ENCODE assay signal across 17 cellular contexts in genomic region chr2:10410716-10411437, GRCh38. TPM values are rescaled to one million over a fixed set of nuclear protein-coding genes. Genes with fewer than 3 reads are reported as not detected.
DNase-seq lines count a peak whose midpoint lies in the region; ATAC-seq, FAIRE-seq and TF ChIP-seq lines count a peak whose summit lies in the region.
"Had no signal": no experiment of that assay in that cellular context is flagged by ENCODE, and none has a peak within 500 bp of the region (broad histone marks: within the 10 kb centered on the region; RNA-seq: fewer than 3 reads in every experiment).

No MANE protein-coding gene starts in this region.

- H3K4me2 ChIP-seq in neural cell (ENCODE audit: low read length), result peak overlapping the region; percentile 28

- H3K36me3 Mint-ChIP-seq in activated T-helper 1 cell treated with anti-CD3 and anti-CD28 coated beads, Interleukin-12 subunit alpha, Interleukin-12 subunit beta, Interleukin-2, Interleukin-4 antibody, amounts not matched to agents 30 ng/mL and 10 ng/mL and 1 ng/mL, durations not matched to agents 14 hours and 24 hours and 36 hours (ENCODE audit: low read depth), result peaks cover 7% of the 10 kb centered on the region

- H3K36me3 ChIP-seq in neural cell (ENCODE audit: insufficient read depth, low read length), result no peaks in the 10 kb centered on the region
- H3K36me3 ChIP-seq in small intestine (ENCODE audit: control insufficient read depth in 2 of 2, insufficient read depth in 2 of 2, low read length in 2 of 2), result no peaks in the 10 kb centered on the region
- no peaks in the 10 kb centered on the region for H3K36me3 ChIP-seq in breast epithelium
- H3K36me3 ChIP-seq: right lobe of liver, transverse colon had no signal

- TF ChIP-seq CTCF in neural cell (IDR thresholded peaks at IDR 0.05; ENCODE audit: poor library complexity, severe bottlenecking), result no peak
- no peak for TF ChIP-seq CTCF in breast epithelium (IDR thresholded peaks at IDR 0.05)

- H3K27me3 ChIP-seq in neural cell (ENCODE audit: insufficient read depth, low read depth, low read length) (no peaks in the 10 kb centered on the region), small intestine (ENCODE audit: control insufficient read depth in 2 of 2, insufficient read depth in 2 of 2, low read length in 2 of 2) (no peaks in the 10 kb centered on the region), breast epithelium (no peaks in the 10 kb centered on the region)
- H3K27me3 ChIP-seq: right lobe of liver, transverse colon had no signal

- H2AFZ ChIP-seq in neural cell (ENCODE audit: low read depth, low read length), result no peak overlapping the region

- peak overlapping the region; percentile 53 for H3K9ac ChIP-seq in neural cell (ENCODE audit: low read length)

- peak overlapping the region; percentile 40 for H3K27ac Mint-ChIP-seq in activated T-helper 1 cell treated with anti-CD3 and anti-CD28 coated beads, Interleukin-12 subunit alpha, Interleukin-12 subunit beta, Interleukin-2, Interleukin-4 antibody, amounts not matched to agents 30 ng/mL and 10 ng/mL and 1 ng/mL, durations not matched to agents 14 hours and 24 hours and 36 hours
- H3K27ac Mint-ChIP-seq: activated CD8-positive, alpha-beta T cell treated with anti-CD3 and anti-CD28 coated beads for 36 hours; activated T-helper 2 cell treated with anti-CD3 and anti-CD28 coated beads, Interferon-gamma antibody, Interleukin-2, Interleukin-4, amounts not matched to agents 10 μg/mL and 5 μg/mL and 100 μg/mL, durations not matched to agents 14 hours and 24 hours and 36 hours had no signal

- H3F3A ChIP-seq in neural cell (ENCODE audit: insufficient read depth, low read length, poor library complexity, severe bottlenecking), result no peaks in the 10 kb centered on the region

- H3K9me3 Mint-ChIP-seq in activated T-helper 1 cell treated with anti-CD3 and anti-CD28 coated beads, Interleukin-12 subunit alpha, Interleukin-12 subunit beta, Interleukin-2, Interleukin-4 antibody, amounts not matched to agents 30 ng/mL and 10 ng/mL and 1 ng/mL, durations not matched to agents 14 hours and 24 hours and 36 hours, result no peaks in the 10 kb centered on the region
- H3K9me3 Mint-ChIP-seq: activated CD8-positive, alpha-beta T cell treated with anti-CD3 and anti-CD28 coated beads for 36 hours; activated T-helper 2 cell treated with anti-CD3 and anti-CD28 coated beads, Interferon-gamma antibody, Interleukin-2, Interleukin-4, amounts not matched to agents 10 μg/mL and 5 μg/mL and 100 μg/mL, durations not matched to agents 14 hours and 24 hours and 36 hours; immature natural killer cell had no signal

- FAIRE-seq in small intestine (lab: Jason Lieb, UNC), result no peak

- H3K27me3 Mint-ChIP-seq in activated T-helper 1 cell treated with anti-CD3 and anti-CD28 coated beads, Interleukin-12 subunit alpha, Interleukin-12 subunit beta, Interleukin-2, Interleukin-4 antibody, amounts not matched to agents 30 ng/mL and 10 ng/mL and 1 ng/mL, durations not matched to agents 14 hours and 24 hours and 36 hours (ENCODE audit: insufficient read depth), result no peaks in the 10 kb centered on the region
- H3K27me3 Mint-ChIP-seq: activated CD8-positive, alpha-beta T cell treated with anti-CD3 and anti-CD28 coated beads for 36 hours had no signal

- ATAC-seq in GM18511 (IDR thresholded peaks at IDR 0.05; ENCODE audit: unreplicated experiment), result peak; percentile 2
- ATAC-seq: activated CD8-positive, alpha-beta T cell treated with anti-CD3 and anti-CD28 coated beads for 36 hours; right lobe of liver had no signal

- no peaks in the 10 kb centered on the region for H3K9me2 ChIP-seq in neural cell (ENCODE audit: insufficient read depth, low read length)

- TF ChIP-seq EP300 in Ishikawa (IDR thresholded peaks at IDR 0.05; ENCODE audit: borderline replicate concordance) (no peak), neural cell (conservative IDR thresholded peaks at IDR 0.05; ENCODE audit: poor library complexity, severe bottlenecking) (no peak)

- H3K9me3 ChIP-seq in neural cell (ENCODE audit: low read length) (no peaks in the 10 kb centered on the region), small intestine (ENCODE audit: control insufficient read depth, low read depth) (no peaks in the 10 kb centered on the region), breast epithelium (no peaks in the 10 kb centered on the region)
- H3K9me3 ChIP-seq: right lobe of liver, transverse colon had no signal

- intact Hi-C loops in activated T-helper 1 cell treated with anti-CD3 and anti-CD28 coated beads, Interleukin-12 subunit alpha, Interleukin-12 subunit beta, Interleukin-2, Interleukin-4 antibody, amounts not matched to agents 30 ng/mL and 10 ng/mL and 1 ng/mL, durations not matched to agents 14 hours and 24 hours and 36 hours (cut with micrococcal nuclease), result no loop called here
- intact Hi-C loops in breast epithelium (cut with DNase I; ENCODE audit: low total_unique reads), result no loop called here

- peaks cover 52% of the 10 kb centered on the region for H3K4me1 Mint-ChIP-seq in activated T-helper 1 cell treated with anti-CD3 and anti-CD28 coated beads, Interleukin-12 subunit alpha, Interleukin-12 subunit beta, Interleukin-2, Interleukin-4 antibody, amounts not matched to agents 30 ng/mL and 10 ng/mL and 1 ng/mL, durations not matched to agents 14 hours and 24 hours and 36 hours (ENCODE audit: low read depth)

- no peak for TF ChIP-seq POLR2A in breast epithelium (IDR thresholded peaks at IDR 0.05)

- no peaks in the 10 kb centered on the region for H3K79me2 ChIP-seq in neural cell (replicated peaks; ENCODE audit: insufficient read depth, low read length)

- no peak for DNase-seq in activated T-helper 1 cell treated with anti-CD3 and anti-CD28 coated beads, Interleukin-12 subunit alpha, Interleukin-12 subunit beta, Interleukin-2, Interleukin-4 antibody, amounts not matched to agents 30 ng/mL and 10 ng/mL and 1 ng/mL, durations not matched to agents 14 hours and 24 hours and 36 hours (ENCODE audit: low spot score)
- DNase-seq in DMS53 treated with DMSO at 0.1 percent for 48 hours (lab: John Stamatoyannopoulos, UW; ENCODE audit: unreplicated experiment) (no peak), small intestine (no peak), breast epithelium (ENCODE audit: low spot score in 2 of 2) (no peak), superior temporal gyrus (ENCODE audit: extremely low spot score) (no peak)
- DNase-seq: activated CD8-positive, alpha-beta T cell treated with anti-CD3 and anti-CD28 coated beads for 36 hours; DND-41; GOT3; immature natural killer cell; right lobe of liver; stimulated activated CD4-positive, alpha-beta T cell treated with anti-CD3 and anti-CD28 coated beads, Interleukin-2, amount 100 ng/mL, for 48 hours; transverse colon had no signal

- peaks cover 11 to 12% of the 10 kb centered on the region in 2 donors for H3K4me1 ChIP-seq in small intestine (ENCODE audit: control insufficient read depth in 2 of 2, insufficient read depth in 1 of 2, low read depth in 1 of 2, low read length in 1 of 2)
- H3K4me1 ChIP-seq in breast epithelium, result peaks cover 3 to 21% of the 10 kb centered on the region in 2 donors

- TF ChIP-seq RAD21 in Ishikawa (IDR thresholded peaks at IDR 0.05; ENCODE audit: low read depth) (no peak), neural cell (conservative IDR thresholded peaks at IDR 0.05) (no peak)

- H4K20me1 ChIP-seq in neural cell (ENCODE audit: insufficient read depth), result no peaks in the 10 kb centered on the region

- peak overlapping the region; percentile 36 for H3K4me3 ChIP-seq in neural cell (ENCODE audit: low read length)
- H3K4me3 ChIP-seq in small intestine (ENCODE audit: low read depth in 1 of 2, low read length in 2 of 2), result no peak overlapping the region
- H3K4me3 ChIP-seq in breast epithelium, result no peak overlapping the region
- H3K4me3 ChIP-seq: right lobe of liver, transverse colon had no signal

- H3K27ac ChIP-seq in neural cell (ENCODE audit: low read length) (peak overlapping the region; percentile 80), small intestine (ENCODE audit: low read depth in 1 of 2, low read length in 1 of 2) (peak overlapping the region in 1 of 2 donors; percentile 26), breast epithelium (no peak overlapping the region)
- H3K27ac ChIP-seq: C4-2B, right lobe of liver had no signal

- H3K4me3 Mint-ChIP-seq in activated T-helper 1 cell treated with anti-CD3 and anti-CD28 coated beads, Interleukin-12 subunit alpha, Interleukin-12 subunit beta, Interleukin-2, Interleukin-4 antibody, amounts not matched to agents 30 ng/mL and 10 ng/mL and 1 ng/mL, durations not matched to agents 14 hours and 24 hours and 36 hours, result peak overlapping the region; percentile 12
- H3K4me3 Mint-ChIP-seq: activated CD8-positive, alpha-beta T cell treated with anti-CD3 and anti-CD28 coated beads for 36 hours had no signal

- 78 to 87% (median 87%) methylated on average over 14 of the region's 14 CpGs for WGBS in small intestine, 3 donors

TF ChIP-seq in Ishikawa, 13 proteins besides CTCF, POLR2A, EP300 and RAD21:
- TF ChIP-seq NFIC (IDR thresholded peaks at IDR 0.05) (peak; percentile 47; the same call in 1 of the 2 replicates), YY1 (IDR thresholded peaks at IDR 0.05; ENCODE audit: low read depth) (no peak)

RNA-seq across cellular contexts. Expression of gene ODC1, which starts 37.2 kb away (rescaled TPM):
- 235 and 247 TPM in 2 replicates for total RNA-seq in activated T-helper 1 cell treated with anti-CD3 and anti-CD28 coated beads, Interleukin-12 subunit alpha, Interleukin-12 subunit beta, Interleukin-2, Interleukin-4 antibody, amounts not matched to agents 30 ng/mL and 10 ng/mL and 1 ng/mL, durations not matched to agents 14 hours and 24 hours and 36 hours
- polyA plus RNA-seq in neural cell, result 1,046 and 1,107 TPM in 2 replicates
- 916 and 1,013 TPM in 2 replicates for polyA minus RNA-seq in neural cell
- polyA plus RNA-seq in small intestine, result 100 to 1,000 TPM in 1 of 3 donors, 10 to 100 TPM in 2; 12.5 to 109 (median 21.9) TPM
- total RNA-seq in breast epithelium, result 10 to 100 TPM; 39.8 to 68.8 (median 60.3) TPM
